In genomic region chr11:59845399-59845798, GRCh38 we compare ENCODE assay signal across 20 cellular contexts. TPM values are rescaled to one million over a fixed set of nuclear protein-coding genes. Genes with fewer than 3 reads are reported as not detected.
"Had no signal": no experiment of that assay in that cellular context is flagged by ENCODE, and none has a peak within 500 bp of the region (broad histone marks: within the 10 kb centered on the region; RNA-seq: fewer than 3 reads in every experiment).

Gene CBLIF, minus strand, starts transcription at chr11:59845499. Its CDS starts 46 bp downstream, at chr11:59845453.

- H3K36me3 ChIP-seq: MG63, SJSA1 had no signal

- FAIRE-seq: RCC 7860 had no signal

- H3K27me3 ChIP-seq: MG63 had no signal

- H3K9me3 ChIP-seq: MG63, SJSA1 had no signal

- DNase-seq: Karpas-422, KG1, MG63, NCI-H1092, NCI-H1417 treated with DMSO at 0.1 percent for 48 hours, NCI-H146, NCI-H1694 treated with DMSO at 0.1 percent for 48 hours, NCI-H2081 treated with DMSO at 0.1 percent for 48 hours, NCI-H2171, NCI-H226, NCI-H446, NCI-H510A, NCI-H69, Right ventricle myocardium superior, RPMI8226, SIG-M5 had no signal

- H3K4me3 ChIP-seq: MG63, SJSA1, SK-N-MC had no signal

- H3K27ac ChIP-seq: SJSA1, SK-N-MC had no signal

- H3K4me1 ChIP-seq: SJSA1 had no signal

RNA-seq across cellular contexts. Expression of gene CBLIF, which starts in this region (rescaled TPM):
- total RNA-seq: HT-29, Right ventricle myocardium superior, SJSA1 had no signal
